Comparison of ENCODE assay signal across 23 cellular contexts in the genomic region with DNA sequence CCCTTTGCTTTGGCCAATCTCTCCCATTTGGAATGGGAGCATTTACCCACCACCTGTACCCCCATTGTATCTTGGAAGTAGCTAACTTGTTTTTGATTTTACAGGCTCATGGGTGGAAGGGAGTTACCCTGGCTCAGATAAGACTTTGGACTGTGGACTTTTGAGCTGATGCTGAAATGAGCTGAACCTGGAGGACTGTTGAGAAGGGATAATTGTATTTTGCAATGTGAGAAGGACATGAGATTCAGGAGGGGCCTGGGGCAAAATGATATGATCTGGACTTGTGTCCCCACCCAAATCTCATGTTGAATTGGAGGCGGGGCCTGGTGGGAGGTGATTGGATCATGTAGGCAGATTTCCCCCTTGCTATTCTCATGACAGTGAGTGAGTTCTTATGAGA.
"Had no signal": no experiment of that assay in that cellular context is flagged by ENCODE, and none has a peak within 500 bp of the region (broad histone marks: within the 10 kb centered on the region; RNA-seq: fewer than 3 reads in every experiment).

No MANE protein-coding gene starts in this region.

- H3K27ac ChIP-seq: gastrocnemius medialis, heart left ventricle, hepatocyte, left ventricle myocardium inferior, ovary, psoas muscle, skin epidermis, thoracic aorta, tibial nerve, upper lobe of left lung had no signal

- DNase-seq: cortex of kidney; effector memory CD8-positive, alpha-beta T cell; foreskin fibroblast; heart left ventricle; kidney; left ventricle myocardium inferior; natural killer cell; occipital lobe; ovary; posterior cingulate gyrus; psoas muscle; right cardiac atrium; stimulated activated CD4-positive, alpha-beta T cell treated with anti-CD3 and anti-CD28 coated beads, Interleukin-15, amount 100 ng/mL, for 24 hours; stimulated activated CD4-positive, alpha-beta T cell treated with anti-CD3 and anti-CD28 coated beads, Interleukin-2, amount 100 ng/mL, for 48 hours; stimulated activated naive B cell treated with anti-CD40 and anti-IgM and Interleukin-4, amounts not matched to agents 10 μg/mL and 1 μg/mL and 100 μg/mL, for 72 hours; upper lobe of left lung had no signal

- ATAC-seq: effector memory CD8-positive, alpha-beta T cell; esophagus mucosa; gastrocnemius medialis; heart left ventricle; natural killer cell; psoas muscle; right cardiac atrium; stimulated activated naive B cell treated with anti-CD40 and anti-IgM and Interleukin-4, amounts not matched to agents 10 μg/mL and 1 μg/mL and 100 μg/mL, for 72 hours had no signal

- H3K9me3 ChIP-seq: gastrocnemius medialis, ovary, thoracic aorta had no signal

- H3K27me3 ChIP-seq: gastrocnemius medialis, heart left ventricle, hepatocyte, ovary, tibial nerve, upper lobe of left lung had no signal

- H3K4me1 ChIP-seq: gastrocnemius medialis, left ventricle myocardium inferior, psoas muscle, tibial nerve had no signal

- H3K36me3 ChIP-seq: ovary had no signal

- H3K4me3 ChIP-seq: gastrocnemius medialis, heart left ventricle, hepatocyte, left ventricle myocardium inferior, lung, ovary, psoas muscle, skin epidermis, thoracic aorta, tibial nerve, upper lobe of left lung had no signal
